22 cellular contexts compared by ENCODE assay signal in the genomic region with DNA sequence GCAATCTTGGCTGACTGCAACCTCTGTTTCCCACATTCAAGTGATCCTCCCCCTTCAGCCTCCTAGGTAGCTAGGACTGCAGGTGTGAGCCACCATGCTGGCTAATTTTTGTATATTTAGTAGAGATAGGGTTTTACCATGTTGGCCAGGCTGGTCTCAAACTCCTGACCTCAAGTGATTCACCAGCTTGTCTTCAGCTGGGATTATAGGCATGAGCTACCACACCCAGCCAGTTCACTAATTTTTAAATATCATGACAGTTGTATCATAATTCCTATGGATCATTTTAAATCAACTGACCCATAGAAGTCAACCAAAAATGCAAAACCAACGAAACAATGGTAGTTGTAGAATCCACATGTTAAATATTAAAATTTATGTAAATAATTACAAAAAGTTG.
"Had no signal": no experiment of that assay in that cellular context is flagged by ENCODE, and none has a peak within 500 bp of the region (broad histone marks: within the 10 kb centered on the region; RNA-seq: fewer than 3 reads in every experiment).

No MANE protein-coding gene starts in this region.

- H3K27me3 ChIP-seq: body of pancreas, colonic mucosa, dorsolateral prefrontal cortex, ovary, spleen, upper lobe of left lung, vagina had no signal

- H3K9me3 ChIP-seq: body of pancreas, colonic mucosa, ovary, spleen, upper lobe of left lung, vagina had no signal

- DNase-seq: activated CD4-positive, alpha-beta T cell treated with anti-CD3 and anti-CD28 coated beads for 36 hours; activated CD4-positive, alpha-beta T cell treated with anti-CD3 and anti-CD28 coated beads, Interleukin-2, amount 50 U/mL, for 4 hours; activated CD4-positive, CD25-positive, alpha-beta regulatory T cell; activated effector memory CD4-positive, alpha-beta T cell treated with Interleukin-2 at 50 U/mL for 16 hours; activated naive CD4-positive, alpha-beta T cell treated with Interleukin-2 at 50 U/mL for 16 hours; anterior cingulate cortex; body of pancreas; cerebellar nuclear complex; colonic mucosa; dorsolateral prefrontal cortex; effector memory CD4-positive, alpha-beta T cell; mammary epithelial cell; naive B cell; nephron progenitor cell; ovary; retina; spleen; stimulated activated naive CD4-positive, alpha-beta T cell treated with Interleukin-2 at 50 U/mL for 16 hours; T-helper 1 cell; upper lobe of left lung had no signal

- H3K4me3 ChIP-seq: body of pancreas, colonic mucosa, dorsolateral prefrontal cortex, ovary, spleen, upper lobe of left lung, vagina had no signal

- FAIRE-seq: islet of Langerhans had no signal

- H3K27ac ChIP-seq: colonic mucosa, dorsolateral prefrontal cortex, ovary, upper lobe of left lung, vagina had no signal

- H3K36me3 ChIP-seq: colonic mucosa, ovary, spleen, upper lobe of left lung, vagina had no signal

- H3K4me1 ChIP-seq: colonic mucosa had no signal

- ATAC-seq: activated CD4-positive, alpha-beta T cell treated with anti-CD3 and anti-CD28 coated beads for 36 hours had no signal
